8 cellular contexts compared by ENCODE assay signal in genomic region chr14:102928412-102929348, GRCh38. TPM values are rescaled to one million over a fixed set of nuclear protein-coding genes. Genes with fewer than 3 reads are reported as not detected.
DNase-seq lines count a peak whose midpoint lies in the region; ATAC-seq and TF ChIP-seq lines count a peak whose summit lies in the region.

No MANE protein-coding gene starts in this region.

- peak overlapping the region; percentile 68 to 84 (median 78) for H3K4me3 Mint-ChIP-seq in CD4-positive, CD25-positive, alpha-beta regulatory T cell
- peak overlapping the region; percentile 57 for H3K4me3 Mint-ChIP-seq in osteocyte (ENCODE audit: unreplicated experiment)

- H3K27ac ChIP-seq in CD4-positive, CD25-positive, alpha-beta regulatory T cell (ENCODE audit: insufficient read depth, low read length, poor library complexity, severe bottlenecking), result no peak overlapping the region
- H3K27ac ChIP-seq in esophagus muscularis mucosa (replicated peaks in 1 of 4) (no peak overlapping the region), tibial nerve (peak overlapping the region in 1 of 4 donors; percentile 78)

- TF ChIP-seq EP300 in esophagus muscularis mucosa (IDR thresholded peaks at IDR 0.05), result no peak
- TF ChIP-seq EP300 in tibial nerve (IDR thresholded peaks at IDR 0.05), result no peak

- H3K27me3 ChIP-seq in CD4-positive, CD25-positive, alpha-beta regulatory T cell (ENCODE audit: control insufficient read depth, insufficient read depth, low read length), result peaks cover 4% of the 10 kb centered on the region
- H3K27me3 ChIP-seq in esophagus muscularis mucosa, result peaks cover 17 to 67% (median 40%) of the 10 kb centered on the region in 4 donors
- peaks cover 0 to 66% of the 10 kb centered on the region in 2 donors for H3K27me3 ChIP-seq in tibial nerve

- peak overlapping the region in 1 of 3 donors; percentile 71 for H3K27ac Mint-ChIP-seq in CD4-positive, CD25-positive, alpha-beta regulatory T cell
- no peak overlapping the region for H3K27ac Mint-ChIP-seq in osteocyte (ENCODE audit: unreplicated experiment)

- no peaks in the 10 kb centered on the region for H3K36me3 Mint-ChIP-seq in CD4-positive, CD25-positive, alpha-beta regulatory T cell
- peaks cover 6% of the 10 kb centered on the region for H3K36me3 Mint-ChIP-seq in osteocyte (ENCODE audit: unreplicated experiment)

- no peaks in the 10 kb centered on the region for H3K36me3 ChIP-seq in CD4-positive, CD25-positive, alpha-beta regulatory T cell (ENCODE audit: control insufficient read depth, insufficient read depth, low read length)
- H3K36me3 ChIP-seq in esophagus muscularis mucosa (peaks cover 9 to 23% (median 17%) of the 10 kb centered on the region in 4 donors), tibial nerve (peaks cover 0 to 25% (median 0%) of the 10 kb centered on the region in 3 donors)

- peaks cover 39% of the 10 kb centered on the region for H3K4me1 ChIP-seq in CD4-positive, CD25-positive, alpha-beta regulatory T cell (ENCODE audit: control insufficient read depth, insufficient read depth, low read length, poor library complexity, severe bottlenecking)
- H3K4me1 ChIP-seq in esophagus muscularis mucosa (peaks cover 28 to 39% (median 38%) of the 10 kb centered on the region in 4 donors), tibial nerve (peaks cover 0 to 44% (median 32%) of the 10 kb centered on the region in 4 donors)

- intact Hi-C loops in esophagus muscularis mucosa (cut with DNase I), result no loop called here

- no CpG with 5 or more reads among the region's 111 CpGs for WGBS in esophagus muscularis mucosa
- WGBS in tibial nerve, 2 donors, result 2% methylated on average over 46 to 55 of the region's 111 CpGs

- no peak for TF ChIP-seq POLR2A in esophagus muscularis mucosa (IDR thresholded peaks at IDR 0.05; ENCODE audit: low read depth)
- TF ChIP-seq POLR2A in tibial nerve (IDR thresholded peaks at IDR 0.05), result no peak

- peaks cover 46% of the 10 kb centered on the region for H3K27me3 Mint-ChIP-seq in CD4-positive, CD25-positive, alpha-beta regulatory T cell
- H3K27me3 Mint-ChIP-seq in osteocyte (ENCODE audit: unreplicated experiment), result no peaks in the 10 kb centered on the region

- no peak overlapping the region for H3K4me3 ChIP-seq in CD4-positive, CD25-positive, alpha-beta regulatory T cell (ENCODE audit: low read depth, low read length)
- H3K4me3 ChIP-seq in esophagus muscularis mucosa, result peak overlapping the region; percentile 44 to 57 (median 48)
- H3K4me3 ChIP-seq in tibial nerve, result peak overlapping the region; percentile 16 to 53 (median 36)

- ATAC-seq in CD4-positive, CD25-positive, alpha-beta regulatory T cell (ENCODE audit: low read depth in 2 of 2), result peak; percentile 75 to 79
- ATAC-seq in GM21529 (IDR thresholded peaks at IDR 0.05; ENCODE audit: unreplicated experiment), result peak; percentile 57

- no peaks in the 10 kb centered on the region for H3K9me3 ChIP-seq in CD4-positive, CD25-positive, alpha-beta regulatory T cell (ENCODE audit: control insufficient read depth in 2 of 2, low read length in 2 of 2)
- H3K9me3 ChIP-seq in esophagus muscularis mucosa (no peaks in the 10 kb centered on the region), tibial nerve (no peaks in the 10 kb centered on the region)

- DNase-seq in CD4-positive, CD25-positive, alpha-beta regulatory T cell, result peak; percentile 73 to 77 (median 75)
- peak; percentile 48 for DNase-seq in NCI-H2107 treated with DMSO at 0.1 percent for 48 hours (lab: John Stamatoyannopoulos, UW; ENCODE audit: unreplicated experiment)
- peak; percentile 67 for DNase-seq in activated CD8-positive, alpha-beta memory T cell treated with anti-CD3 and anti-CD28 coated beads, Interleukin-2, amount 50 U/mL, for 1 hour (ENCODE audit: extremely low read depth)
- DNase-seq in esophagus muscularis mucosa (ENCODE audit: extremely low spot score), result no peak
- DNase-seq in osteocyte (ENCODE audit: extremely low spot score, unreplicated experiment), result no peak
- peak in 1 of 2 donors; percentile 16 for DNase-seq in tibial nerve (ENCODE audit: low spot score in 2 of 2)
- DNase-seq in OCI-M2 (lab: John Stamatoyannopoulos, UW; ENCODE audit: unreplicated experiment), result no peak

- H3K9me3 Mint-ChIP-seq in CD4-positive, CD25-positive, alpha-beta regulatory T cell, result peaks cover 0 to 1% (median 0%) of the 10 kb centered on the region in 7 donors
- H3K9me3 Mint-ChIP-seq in osteocyte (ENCODE audit: unreplicated experiment), result no peaks in the 10 kb centered on the region

- TF ChIP-seq CTCF in esophagus muscularis mucosa (IDR thresholded peaks at IDR 0.05), result no peak
- TF ChIP-seq CTCF in osteocyte (IDR thresholded peaks at IDR 0.05), result no peak
- no peak for TF ChIP-seq CTCF in tibial nerve (IDR thresholded peaks at IDR 0.05)

- H3K4me1 Mint-ChIP-seq in CD4-positive, CD25-positive, alpha-beta regulatory T cell, result peaks cover 0 to 18% (median 2%) of the 10 kb centered on the region in 4 donors
- H3K4me1 Mint-ChIP-seq in osteocyte (ENCODE audit: unreplicated experiment), result peaks cover 2% of the 10 kb centered on the region

RNA-seq across cellular contexts. Expression of gene AMN, which starts 6.2 kb away (rescaled TPM):
- total RNA-seq in CD4-positive, CD25-positive, alpha-beta regulatory T cell, result 0.86 TPM
- 1 to 10 TPM in 1 of 4 donors, under 1 TPM in 2, not detected in 1; 0.24 to 2.2 (median 0.46) TPM for polyA plus RNA-seq in CD4-positive, CD25-positive, alpha-beta regulatory T cell
- total RNA-seq in esophagus muscularis mucosa, result under 1 TPM in 2 of 4 donors, not detected in 2; 0.11 to 0.32 TPM
- total RNA-seq in osteocyte, result 0.37 and 0.86 TPM in 2 replicates
- under 1 TPM in 1 of 4 donors, not detected in 3; 0.21 TPM for total RNA-seq in tibial nerve

Comparison
In these comparisons a context has a peak if more than half of its experiments do, and no peak if none do; other contexts are left out.
1. DNase-seq: peak in CD4-positive, CD25-positive, alpha-beta regulatory T cell (3 of 3), NCI-H2107 treated with DMSO at 0.1 percent for 48 hours (single experiment) and activated CD8-positive, alpha-beta memory T cell treated with anti-CD3 and anti-CD28 coated beads, Interleukin-2, amount 50 U/mL, for 1 hour (single experiment); none in esophagus muscularis mucosa (single experiment), osteocyte (single experiment) and OCI-M2 (single experiment).